Comparison of ENCODE assay signal across 12 cellular contexts in genomic region chr13:40096357-40096911, GRCh38.
DNase-seq lines count a peak whose midpoint lies in the region; ATAC-seq lines count a peak whose summit lies in the region.
"Had no signal": no experiment of that assay in that cellular context is flagged by ENCODE, and none has a peak within 500 bp of the region (broad histone marks: within the 10 kb centered on the region; RNA-seq: fewer than 3 reads in every experiment).

No MANE protein-coding gene starts in this region.

- H3K4me1 Mint-ChIP-seq in activated naive CD4-positive, alpha-beta T cell treated with anti-CD3 and anti-CD28 coated beads, Interleukin-2, amount 10 ng/mL, durations not matched to agents 7 days and 5 days: peaks cover 24% of the 10 kb centered on the region

- no peak for ATAC-seq in HG02852 (IDR thresholded peaks at IDR 0.05; ENCODE audit: unreplicated experiment)
- ATAC-seq: left ventricle myocardium superior had no signal

- CTCF ChIA-PET in activated naive CD4-positive, alpha-beta T cell treated with anti-CD3 and anti-CD28 coated beads, Interleukin-2, amount 10 ng/mL, durations not matched to agents 7 days and 5 days (lab: Charles Lee): interaction anchor here (0.7 to 1.3 kb wide), 3 partner anchors 34 to 110 kb away, joined by 3 to 5 read pairs (median 3); no protein-coding TSS in a partner anchor

- peak; percentile 49 for DNase-seq in NCI-H1436 treated with DMSO at 0.1 percent for 48 hours (lab: John Stamatoyannopoulos, UW)
- DNase-seq in activated CD4-positive, alpha-beta T cell treated with anti-CD3 and anti-CD28 coated beads for 4 hours: peak; percentile 55
- DNase-seq in activated naive CD4-positive, alpha-beta T cell treated with anti-CD3 and anti-CD28 coated beads, Interleukin-2, amount 10 ng/mL, durations not matched to agents 7 days and 5 days: peak; percentile 56
- DNase-seq in stimulated activated CD4-positive, alpha-beta T cell treated with anti-CD3 and anti-CD28 coated beads, Interleukin-4, amount 100 ng/mL, for 1 hour: peak; percentile 36
- DNase-seq in amygdala (lab: John Stamatoyannopoulos, UW): no peak
- no peak for DNase-seq in SHP77 (lab: John Stamatoyannopoulos, UW)
- no peak for DNase-seq in islet precursor cell
- DNase-seq: colonic mucosa, foreskin melanocyte, left ventricle myocardium superior, NCI-H1417 treated with DMSO at 0.1 percent for 48 hours had no signal

- no peaks in the 10 kb centered on the region for H3K27me3 Mint-ChIP-seq in activated naive CD4-positive, alpha-beta T cell treated with anti-CD3 and anti-CD28 coated beads, Interleukin-2, amount 10 ng/mL, durations not matched to agents 7 days and 5 days

- H3K27ac Mint-ChIP-seq in activated naive CD4-positive, alpha-beta T cell treated with anti-CD3 and anti-CD28 coated beads, Interleukin-2, amount 10 ng/mL, durations not matched to agents 7 days and 5 days: peak overlapping the region; percentile 2

- peaks cover 15% of the 10 kb centered on the region for H3K9me3 Mint-ChIP-seq in activated naive CD4-positive, alpha-beta T cell treated with anti-CD3 and anti-CD28 coated beads, Interleukin-2, amount 10 ng/mL, durations not matched to agents 7 days and 5 days

- H3K4me3 Mint-ChIP-seq in activated naive CD4-positive, alpha-beta T cell treated with anti-CD3 and anti-CD28 coated beads, Interleukin-2, amount 10 ng/mL, durations not matched to agents 7 days and 5 days: no peak overlapping the region

- peaks cover 13% of the 10 kb centered on the region for H3K36me3 Mint-ChIP-seq in activated naive CD4-positive, alpha-beta T cell treated with anti-CD3 and anti-CD28 coated beads, Interleukin-2, amount 10 ng/mL, durations not matched to agents 7 days and 5 days

Comparison
In these comparisons a context has a peak if more than half of its experiments do, and no peak if none do; other contexts are left out.
1. DNase-seq: peak in NCI-H1436 treated with DMSO at 0.1 percent for 48 hours (single experiment), activated CD4-positive, alpha-beta T cell treated with anti-CD3 and anti-CD28 coated beads for 4 hours (2 of 2), activated naive CD4-positive, alpha-beta T cell treated with anti-CD3 and anti-CD28 coated beads, Interleukin-2, amount 10 ng/mL, durations not matched to agents 7 days and 5 days (single experiment) and stimulated activated CD4-positive, alpha-beta T cell treated with anti-CD3 and anti-CD28 coated beads, Interleukin-4, amount 100 ng/mL, for 1 hour (single experiment); none in amygdala (0 of 56), SHP77 (0 of 2) and islet precursor cell (single experiment).